ENCODE assay signal across 1 cellular context in genomic region chr12:51863363-51863920, GRCh38.
TF ChIP-seq lines count a peak whose summit lies in the region.

No MANE protein-coding gene starts in this region.

TF ChIP-seq in SK-N-SH, 30 proteins besides CTCF, POLR2A, EP300 and RAD21:
- TF ChIP-seq, protein P1, sequence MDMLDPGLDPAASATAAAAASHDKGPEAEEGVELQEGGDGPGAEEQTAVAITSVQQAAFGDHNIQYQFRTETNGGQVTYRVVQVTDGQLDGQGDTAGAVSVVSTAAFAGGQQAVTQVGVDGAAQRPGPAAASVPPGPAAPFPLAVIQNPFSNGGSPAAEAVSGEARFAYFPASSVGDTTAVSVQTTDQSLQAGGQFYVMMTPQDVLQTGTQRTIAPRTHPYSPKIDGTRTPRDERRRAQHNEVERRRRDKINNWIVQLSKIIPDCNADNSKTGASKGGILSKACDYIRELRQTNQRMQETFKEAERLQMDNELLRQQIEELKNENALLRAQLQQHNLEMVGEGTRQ (IDR thresholded peaks at IDR 0.05; ENCODE audit: borderline replicate concordance, low read depth, low read length) = no peak
- TF ChIP-seq, protein P2, sequence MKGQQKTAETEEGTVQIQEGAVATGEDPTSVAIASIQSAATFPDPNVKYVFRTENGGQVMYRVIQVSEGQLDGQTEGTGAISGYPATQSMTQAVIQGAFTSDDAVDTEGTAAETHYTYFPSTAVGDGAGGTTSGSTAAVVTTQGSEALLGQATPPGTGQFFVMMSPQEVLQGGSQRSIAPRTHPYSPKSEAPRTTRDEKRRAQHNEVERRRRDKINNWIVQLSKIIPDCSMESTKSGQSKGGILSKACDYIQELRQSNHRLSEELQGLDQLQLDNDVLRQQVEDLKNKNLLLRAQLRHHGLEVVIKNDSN (IDR thresholded peaks at IDR 0.05; ENCODE audit: borderline replicate concordance, low read depth) = no peak
- TF ChIP-seq GATA2 (CRISPR knock-in tag; IDR thresholded peaks at IDR 0.05) = no peak
- no peak for TF ChIP-seq NFIC (IDR thresholded peaks at IDR 0.05; ENCODE audit: borderline replicate concordance)
- no peak for TF ChIP-seq SIN3A (IDR thresholded peaks at IDR 0.05; ENCODE audit: borderline replicate concordance, low read depth, low read length)
- no peak for TF ChIP-seq YY1 (IDR thresholded peaks at IDR 0.05; ENCODE audit: low read depth)
- no peak for TF ChIP-seq CHD2 (IDR thresholded peaks at IDR 0.05; ENCODE audit: low read length, partially characterized antibody)
- TF ChIP-seq, protein P3, sequence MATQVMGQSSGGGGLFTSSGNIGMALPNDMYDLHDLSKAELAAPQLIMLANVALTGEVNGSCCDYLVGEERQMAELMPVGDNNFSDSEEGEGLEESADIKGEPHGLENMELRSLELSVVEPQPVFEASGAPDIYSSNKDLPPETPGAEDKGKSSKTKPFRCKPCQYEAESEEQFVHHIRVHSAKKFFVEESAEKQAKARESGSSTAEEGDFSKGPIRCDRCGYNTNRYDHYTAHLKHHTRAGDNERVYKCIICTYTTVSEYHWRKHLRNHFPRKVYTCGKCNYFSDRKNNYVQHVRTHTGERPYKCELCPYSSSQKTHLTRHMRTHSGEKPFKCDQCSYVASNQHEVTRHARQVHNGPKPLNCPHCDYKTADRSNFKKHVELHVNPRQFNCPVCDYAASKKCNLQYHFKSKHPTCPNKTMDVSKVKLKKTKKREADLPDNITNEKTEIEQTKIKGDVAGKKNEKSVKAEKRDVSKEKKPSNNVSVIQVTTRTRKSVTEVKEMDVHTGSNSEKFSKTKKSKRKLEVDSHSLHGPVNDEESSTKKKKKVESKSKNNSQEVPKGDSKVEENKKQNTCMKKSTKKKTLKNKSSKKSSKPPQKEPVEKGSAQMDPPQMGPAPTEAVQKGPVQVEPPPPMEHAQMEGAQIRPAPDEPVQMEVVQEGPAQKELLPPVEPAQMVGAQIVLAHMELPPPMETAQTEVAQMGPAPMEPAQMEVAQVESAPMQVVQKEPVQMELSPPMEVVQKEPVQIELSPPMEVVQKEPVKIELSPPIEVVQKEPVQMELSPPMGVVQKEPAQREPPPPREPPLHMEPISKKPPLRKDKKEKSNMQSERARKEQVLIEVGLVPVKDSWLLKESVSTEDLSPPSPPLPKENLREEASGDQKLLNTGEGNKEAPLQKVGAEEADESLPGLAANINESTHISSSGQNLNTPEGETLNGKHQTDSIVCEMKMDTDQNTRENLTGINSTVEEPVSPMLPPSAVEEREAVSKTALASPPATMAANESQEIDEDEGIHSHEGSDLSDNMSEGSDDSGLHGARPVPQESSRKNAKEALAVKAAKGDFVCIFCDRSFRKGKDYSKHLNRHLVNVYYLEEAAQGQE (IDR thresholded peaks at IDR 0.05; ENCODE audit: low read depth, low read length) = no peak
- TF ChIP-seq FOSL2 (IDR thresholded peaks at IDR 0.05; ENCODE audit: borderline replicate concordance, low read depth) = no peak
- TF ChIP-seq IRF3 (IDR thresholded peaks at IDR 0.05; ENCODE audit: low read depth, low read length) = no peak
- no peak for TF ChIP-seq ELF1 (IDR thresholded peaks at IDR 0.05)
- no peak for TF ChIP-seq MEF2A (IDR thresholded peaks at IDR 0.05; ENCODE audit: borderline replicate concordance, low read depth)
- TF ChIP-seq EZH2phosphoT487 (IDR thresholded peaks at IDR 0.05; ENCODE audit: borderline replicate concordance, low read depth) = no peak
- no peak for TF ChIP-seq TEAD4 (IDR thresholded peaks at IDR 0.05; ENCODE audit: borderline replicate concordance, insufficient read depth)
- no peak for TF ChIP-seq FOXM1 (IDR thresholded peaks at IDR 0.05; ENCODE audit: low read depth)
- no peak for TF ChIP-seq MXI1 (IDR thresholded peaks at IDR 0.05; ENCODE audit: low read depth, low read length)
- TF ChIP-seq POLR2AphosphoS5 (IDR thresholded peaks at IDR 0.05; ENCODE audit: low read depth, low read length) = no peak
